Comparison of ENCODE assay signal across 1 cellular context in the genomic region with DNA sequence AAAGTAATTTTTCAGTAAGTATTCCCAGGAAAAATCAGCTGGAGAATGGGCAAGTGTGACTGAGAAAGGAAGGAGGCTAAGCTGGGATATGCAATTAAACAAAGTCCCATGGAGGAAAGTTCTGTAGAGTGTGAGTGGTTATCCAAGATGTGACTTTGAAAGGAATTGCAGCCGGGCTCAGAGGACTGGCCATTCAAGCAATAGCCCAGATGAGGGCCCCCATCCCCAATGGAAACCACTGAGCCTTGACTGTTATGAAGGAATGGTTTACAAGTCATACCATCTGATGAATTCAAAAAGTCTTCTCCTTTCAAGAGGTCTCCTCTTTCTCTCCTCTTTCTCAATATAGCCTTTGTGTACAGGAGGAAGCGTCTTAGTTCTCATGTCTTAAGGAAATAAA.
TF ChIP-seq lines count a peak whose summit lies in the region.

No MANE protein-coding gene starts in this region.

TF ChIP-seq in GM23338, 12 proteins besides CTCF, POLR2A, EP300 and RAD21 (continued from another document):
- TF ChIP-seq, protein P1, sequence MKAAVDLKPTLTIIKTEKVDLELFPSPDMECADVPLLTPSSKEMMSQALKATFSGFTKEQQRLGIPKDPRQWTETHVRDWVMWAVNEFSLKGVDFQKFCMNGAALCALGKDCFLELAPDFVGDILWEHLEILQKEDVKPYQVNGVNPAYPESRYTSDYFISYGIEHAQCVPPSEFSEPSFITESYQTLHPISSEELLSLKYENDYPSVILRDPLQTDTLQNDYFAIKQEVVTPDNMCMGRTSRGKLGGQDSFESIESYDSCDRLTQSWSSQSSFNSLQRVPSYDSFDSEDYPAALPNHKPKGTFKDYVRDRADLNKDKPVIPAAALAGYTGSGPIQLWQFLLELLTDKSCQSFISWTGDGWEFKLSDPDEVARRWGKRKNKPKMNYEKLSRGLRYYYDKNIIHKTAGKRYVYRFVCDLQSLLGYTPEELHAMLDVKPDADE (IDR thresholded peaks at IDR 0.05) = no peak
